In genomic region chrX:153645151-153645550, GRCh38 we compare ENCODE assay signal across 1 cellular context.
A peak's percentile ranks its signal among the peaks of the same experiment; 100 is the strongest.
TF ChIP-seq lines count a peak whose summit lies in the region.

No MANE protein-coding gene starts in this region.

TF ChIP-seq in A549, 52 proteins besides CTCF, POLR2A, EP300 and RAD21:
- no peak for TF ChIP-seq REST (IDR thresholded peaks at IDR 0.05)
- TF ChIP-seq CEBPB (IDR thresholded peaks at IDR 0.05), result no peak
- TF ChIP-seq ZFP36 (IDR thresholded peaks at IDR 0.05; ENCODE audit: borderline replicate concordance, partially characterized antibody), result peak; percentile 12
- TF ChIP-seq HES2 (IDR thresholded peaks at IDR 0.05), result no peak
- TF ChIP-seq JUN (IDR thresholded peaks at IDR 0.05), result no peak
- no peak for TF ChIP-seq EHF (CRISPR knock-in tag; IDR thresholded peaks at IDR 0.05)
- TF ChIP-seq SMC3 (IDR thresholded peaks at IDR 0.05), result no peak
